ENCODE assay signal across 16 cellular contexts in genomic region chr2:41925009-41925408, GRCh38.
DNase-seq lines count a peak whose midpoint lies in the region; FAIRE-seq and TF ChIP-seq lines count a peak whose summit lies in the region.
"Had no signal": no experiment of that assay in that cellular context is flagged by ENCODE, and none has a peak within 500 bp of the region (broad histone marks: within the 10 kb centered on the region; RNA-seq: fewer than 3 reads in every experiment).

No MANE protein-coding gene starts in this region.

- no peak overlapping the region for H3K9ac ChIP-seq in muscle layer of colon (ENCODE audit: low read length)
- H3K9ac ChIP-seq: KMS-11, SK-N-SH had no signal

- H3K4me3 Mint-ChIP-seq in mesothelial cell of epicardium, result no peak overlapping the region

- H3K27ac ChIP-seq in muscle layer of colon (ENCODE audit: low read depth, low read length), result peak overlapping the region; percentile 71
- peak overlapping the region in 1 of 2 donors; percentile 67 for H3K27ac ChIP-seq in small intestine (ENCODE audit: low read depth in 1 of 2, low read length in 1 of 2)
- H3K27ac ChIP-seq in coronary artery, result no peak overlapping the region
- H3K27ac ChIP-seq: C4-2B, KMS-11 had no signal

- no peak for FAIRE-seq in small intestine (lab: Jason Lieb, UNC)
- FAIRE-seq: GM12892, H1 had no signal

- H3K27me3 ChIP-seq in muscle layer of colon (ENCODE audit: control insufficient read depth in 1 of 2, insufficient read depth in 2 of 2, low read length in 2 of 2) (no peaks in the 10 kb centered on the region), small intestine (ENCODE audit: control insufficient read depth in 2 of 2, insufficient read depth in 2 of 2, low read length in 2 of 2) (no peaks in the 10 kb centered on the region)

- no peaks in the 10 kb centered on the region for H3K36me3 ChIP-seq in muscle layer of colon (ENCODE audit: insufficient read depth, low read length)
- H3K36me3 ChIP-seq in small intestine (ENCODE audit: control insufficient read depth in 2 of 2, insufficient read depth in 2 of 2, low read length in 2 of 2), result no peaks in the 10 kb centered on the region

- no peak overlapping the region for H3K27ac Mint-ChIP-seq in mesothelial cell of epicardium

- H3K27me3 Mint-ChIP-seq in mesothelial cell of epicardium (ENCODE audit: low read depth), result no peaks in the 10 kb centered on the region

- intact Hi-C loops in posterior vena cava (cut with DNase I), result no loop called here

- H3K4me3 ChIP-seq in muscle layer of colon (ENCODE audit: low read depth in 1 of 2, low read length in 2 of 2), result no peak overlapping the region
- no peak overlapping the region for H3K4me3 ChIP-seq in small intestine (ENCODE audit: low read depth in 1 of 2, low read length in 2 of 2)
- no peak overlapping the region for H3K4me3 ChIP-seq in coronary artery

- peak; percentile 0 for DNase-seq in DMS153 treated with DMSO at 0.1 percent for 48 hours (lab: John Stamatoyannopoulos, UW; ENCODE audit: unreplicated experiment)
- DNase-seq in NCI-H774 (lab: John Stamatoyannopoulos, UW), result peak; percentile 41
- DNase-seq in small intestine, result peak; percentile 55
- no peak for DNase-seq in posterior vena cava (ENCODE audit: low spot score)
- no peak for DNase-seq in coronary artery (ENCODE audit: low spot score)
- DNase-seq in mesothelial cell of epicardium (ENCODE audit: low spot score in 2 of 2, unreplicated experiment in 2 of 2), result no peak
- DNase-seq: DMS 273 treated with DMSO at 0.1 percent for 48 hours, NCI-H1930, NCI-H2171 treated with DMSO at 0.1 percent for 48 hours, SHP77, SK-N-SH had no signal

- H3K4me1 ChIP-seq in muscle layer of colon (ENCODE audit: insufficient read depth, low read length), result peaks cover 68% of the 10 kb centered on the region
- H3K4me1 ChIP-seq in small intestine (ENCODE audit: control insufficient read depth in 2 of 2, insufficient read depth in 1 of 2, low read depth in 1 of 2, low read length in 1 of 2), result peaks cover 0 to 2% of the 10 kb centered on the region in 2 donors

- WGBS in small intestine, 3 donors, result 32 to 59% (median 53%) methylated on average over 3 of the region's 3 CpGs

- TF ChIP-seq CTCF in coronary artery (IDR thresholded peaks at IDR 0.05) (no peak), mesothelial cell of epicardium (IDR thresholded peaks at IDR 0.05; ENCODE audit: unreplicated experiment) (no peak)

- H3K9me3 Mint-ChIP-seq in mesothelial cell of epicardium, result no peaks in the 10 kb centered on the region

- H3K9me3 ChIP-seq in muscle layer of colon (ENCODE audit: low read length) (no peaks in the 10 kb centered on the region), small intestine (ENCODE audit: control insufficient read depth, low read depth) (no peaks in the 10 kb centered on the region)
- H3K9me3 ChIP-seq: SK-N-SH had no signal

- peaks cover 1% of the 10 kb centered on the region for H3K36me3 Mint-ChIP-seq in mesothelial cell of epicardium

- H3K4me1 Mint-ChIP-seq in mesothelial cell of epicardium, result peaks cover 50% of the 10 kb centered on the region

Comparison
In these comparisons a context has a peak if more than half of its experiments do, and no peak if none do; other contexts are left out.
1. DNase-seq: peak in DMS153 treated with DMSO at 0.1 percent for 48 hours (single experiment), NCI-H774 (single experiment) and small intestine (single experiment); none in posterior vena cava (single experiment), coronary artery (single experiment) and mesothelial cell of epicardium (0 of 2).